Comparison of ENCODE assay signal across 1 cellular context in genomic region chr16:11990672-11991390, GRCh38.
TF ChIP-seq lines count a peak whose summit lies in the region.

No MANE protein-coding gene starts in this region.

TF ChIP-seq in HepG2, 621 proteins besides CTCF, POLR2A, EP300 and RAD21:
- TF ChIP-seq ZNF816 (CRISPR knock-in tag; IDR thresholded peaks at IDR 0.05; ENCODE audit: borderline replicate concordance) (no peak), TBX2 (CRISPR knock-in tag; IDR thresholded peaks at IDR 0.05; ENCODE audit: borderline replicate concordance) (no peak), NR2F6 (IDR thresholded peaks at IDR 0.05) (no peak), NR2F6 (CRISPR knock-in tag; IDR thresholded peaks at IDR 0.05) (no peak), RFXANK (CRISPR knock-in tag; IDR thresholded peaks at IDR 0.05) (no peak), NFIB (CRISPR knock-in tag; IDR thresholded peaks at IDR 0.05; ENCODE audit: borderline replicate concordance) (no peak), FOXP1 (IDR thresholded peaks at IDR 0.05) (no peak), FOXP1 (CRISPR knock-in tag; IDR thresholded peaks at IDR 0.05) (no peak), ZSCAN30 (CRISPR knock-in tag; IDR thresholded peaks at IDR 0.05) (no peak), ZSCAN31 (CRISPR knock-in tag; IDR thresholded peaks at IDR 0.05; ENCODE audit: low read depth) (no peak), PAXIP1 (CRISPR knock-in tag; conservative IDR thresholded peaks at IDR 0.05) (no peak), AHR (CRISPR knock-in tag; IDR thresholded peaks at IDR 0.05) (no peak)
TF ChIP-seq in HepG2: peak in this region for 0.
